Comparison of ENCODE assay signal across 9 cellular contexts in the genomic region with DNA sequence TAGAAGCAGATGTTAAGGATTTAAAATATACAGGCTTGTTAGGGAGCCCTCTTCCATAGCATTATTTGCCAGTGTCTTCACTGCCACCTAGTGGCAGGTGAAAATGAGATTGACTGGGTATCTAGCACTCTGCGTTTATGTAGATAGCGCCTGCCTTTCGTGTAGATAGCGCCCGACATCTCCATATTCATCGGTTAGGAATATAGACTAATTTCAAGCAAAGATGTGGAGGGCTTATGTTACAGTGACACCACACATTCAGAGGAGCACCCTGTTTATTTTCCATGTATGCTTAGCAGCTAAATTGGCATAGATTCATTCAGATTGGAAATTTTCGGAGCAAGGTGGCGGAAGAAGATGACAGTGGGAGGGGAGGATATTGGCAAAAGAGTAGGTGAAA.
DNase-seq lines count a peak whose midpoint lies in the region; ATAC-seq, FAIRE-seq and TF ChIP-seq lines count a peak whose summit lies in the region.
"Had no signal": no experiment of that assay in that cellular context is flagged by ENCODE, and none has a peak within 500 bp of the region (broad histone marks: within the 10 kb centered on the region; RNA-seq: fewer than 3 reads in every experiment).

No MANE protein-coding gene starts in this region.

- H3K9me3 Mint-ChIP-seq in Caco-2 (ENCODE audit: unreplicated experiment), result no peaks in the 10 kb centered on the region
- H3K9me3 Mint-ChIP-seq in CD4-positive, alpha-beta memory T cell, result peaks cover 0 to 4% (median 0%) of the 10 kb centered on the region in 8 donors

- TF ChIP-seq CTCF in Caco-2 (IDR thresholded peaks at IDR 0.05; ENCODE audit: insufficient read depth in 1 of 2, low read depth in 1 of 2, low read length in 1 of 2, severe bottlenecking in 1 of 2, unreplicated experiment in 1 of 2) (peak; percentile 76 to 87), foreskin keratinocyte (conservative IDR thresholded peaks at IDR 0.05) (peak; percentile 87)

- DNase-seq in Caco-2 (peak; percentile 69 to 73), NCI-H187 (lab: John Stamatoyannopoulos, UW) (peak; percentile 53 to 56), foreskin keratinocyte (peak; percentile 15 to 60), pons (ENCODE audit: low spot score) (peak; percentile 80)
- no peak for DNase-seq in CD4-positive, alpha-beta memory T cell

- peaks cover 5% of the 10 kb centered on the region for H3K4me1 Mint-ChIP-seq in Caco-2 (ENCODE audit: low read depth, unreplicated experiment)
- H3K4me1 Mint-ChIP-seq in CD4-positive, alpha-beta memory T cell, result no peaks in the 10 kb centered on the region

- H3K4me3 Mint-ChIP-seq in Caco-2 (ENCODE audit: unreplicated experiment), result no peak overlapping the region
- no peak overlapping the region for H3K4me3 Mint-ChIP-seq in CD4-positive, alpha-beta memory T cell

- peak; percentile 9 for FAIRE-seq in TTC549 (lab: Jason Lieb, UNC)

- POLR2A ChIA-PET in Caco-2 (lab: Charles Lee), result no interaction called here
- POLR2A ChIA-PET in CD4-positive, alpha-beta memory T cell (lab: Charles Lee; ENCODE audit: partially characterized antibody), result no interaction called here

- H3K27me3 Mint-ChIP-seq in Caco-2 (ENCODE audit: insufficient read depth, unreplicated experiment), result peaks cover 4% of the 10 kb centered on the region
- H3K27me3 Mint-ChIP-seq in CD4-positive, alpha-beta memory T cell, result no peaks in the 10 kb centered on the region

- H3K4me1 ChIP-seq in Caco-2 (no peaks in the 10 kb centered on the region), foreskin keratinocyte (no peaks in the 10 kb centered on the region)
- no peaks in the 10 kb centered on the region for H3K4me1 ChIP-seq in CD4-positive, alpha-beta memory T cell (ENCODE audit: insufficient read depth, low read length)

- no TSS peak for BruUV-seq in Caco-2 (replicated peaks; lab: Mats Ljungman, UMichigan)

- no peaks in the 10 kb centered on the region for H3K36me3 Mint-ChIP-seq in Caco-2 (ENCODE audit: insufficient read depth, unreplicated experiment)
- no peaks in the 10 kb centered on the region for H3K36me3 Mint-ChIP-seq in CD4-positive, alpha-beta memory T cell
- H3K36me3 Mint-ChIP-seq: activated naive CD4-positive, alpha-beta T cell treated with anti-CD3 and anti-CD28 coated beads, Interleukin-2, amount 50 U/mL, for 72 hours had no signal

- H3K27me3 ChIP-seq in Caco-2 (replicated peaks; ENCODE audit: control insufficient read depth, insufficient read depth, low read length), result no peaks in the 10 kb centered on the region
- no peaks in the 10 kb centered on the region for H3K27me3 ChIP-seq in foreskin keratinocyte
- H3K27me3 ChIP-seq in CD4-positive, alpha-beta memory T cell (ENCODE audit: insufficient read depth, low read length), result no peaks in the 10 kb centered on the region

- H3K4me3 ChIP-seq in Caco-2 (ENCODE audit: low read depth, low read length), result no peak overlapping the region
- no peak overlapping the region for H3K4me3 ChIP-seq in CD4-positive, alpha-beta memory T cell (ENCODE audit: low read length in 2 of 2)

- ATAC-seq in GM18867 (IDR thresholded peaks at IDR 0.05; ENCODE audit: unreplicated experiment) (peak; percentile 83), HG03039 (IDR thresholded peaks at IDR 0.05; ENCODE audit: unreplicated experiment) (peak; percentile 90), foreskin keratinocyte (peak; percentile 95)

- no peak overlapping the region for H3K27ac ChIP-seq in foreskin keratinocyte
- H3K27ac ChIP-seq in CD4-positive, alpha-beta memory T cell (ENCODE audit: low read depth, low read length), result no peak overlapping the region

- H3K36me3 ChIP-seq in Caco-2 (ENCODE audit: control insufficient read depth, insufficient read depth, low read length), result no peaks in the 10 kb centered on the region
- H3K36me3 ChIP-seq in CD4-positive, alpha-beta memory T cell (ENCODE audit: insufficient read depth, low read length), result no peaks in the 10 kb centered on the region

- CTCF ChIA-PET in Caco-2 (lab: Charles Lee), result no interaction called here
- CTCF ChIA-PET in CD4-positive, alpha-beta memory T cell (lab: Charles Lee; ENCODE audit: partially characterized antibody), result no interaction called here

- no peak overlapping the region for H3K27ac Mint-ChIP-seq in Caco-2 (ENCODE audit: unreplicated experiment)
- H3K27ac Mint-ChIP-seq in CD4-positive, alpha-beta memory T cell, result no peak overlapping the region
- H3K27ac Mint-ChIP-seq: activated naive CD4-positive, alpha-beta T cell treated with anti-CD3 and anti-CD28 coated beads, Interleukin-2, amount 50 U/mL, for 72 hours had no signal

- intact Hi-C loops in Caco-2 (cut with micrococcal nuclease; ENCODE audit: unreplicated experiment), result loop anchor here (1.0 kb wide), 2 partner anchors 127 to 353 kb away; no protein-coding TSS in a partner anchor
- intact Hi-C loops in CD4-positive, alpha-beta memory T cell (cut with micrococcal nuclease), result no loop called here

- H3K9me3 ChIP-seq in Caco-2, result no peaks in the 10 kb centered on the region
- no peaks in the 10 kb centered on the region for H3K9me3 ChIP-seq in CD4-positive, alpha-beta memory T cell (ENCODE audit: control insufficient read depth in 1 of 2, low read length in 2 of 2)

Comparison
In these comparisons a context has a peak if more than half of its experiments do, and no peak if none do; other contexts are left out.
1. DNase-seq: peak in Caco-2 (2 of 2), NCI-H187 (2 of 2), foreskin keratinocyte (2 of 2) and pons (single experiment); none in CD4-positive, alpha-beta memory T cell (0 of 5).
2. Peak in every context shown above with its lines, with median percentiles within 50 percentile points of each other: ATAC-seq.